Comparison of ENCODE assay signal across 21 cellular contexts in genomic region chr5:37005252-37005651, GRCh38.
DNase-seq lines count a peak whose midpoint lies in the region; TF ChIP-seq lines count a peak whose summit lies in the region.
"Had no signal": no experiment of that assay in that cellular context is flagged by ENCODE, and none has a peak within 500 bp of the region (broad histone marks: within the 10 kb centered on the region; RNA-seq: fewer than 3 reads in every experiment).

No MANE protein-coding gene starts in this region.

- 0 out of 2 replicates have a peak overlapping the region, but pooled peaks have one; percentile 6 for H2AFZ ChIP-seq in MM.1S (ENCODE audit: low read length)

- H3K4me3 Mint-ChIP-seq in CD8-positive, alpha-beta memory T cell: no peak overlapping the region
- H3K4me3 Mint-ChIP-seq: activated CD8-positive, alpha-beta T cell treated with anti-CD3 and anti-CD28 coated beads, Interleukin-2, amount 10 ng/mL, durations not matched to agents 7 days and 5 days; activated naive CD8-positive, alpha-beta T cell; naive thymus-derived CD8-positive, alpha-beta T cell had no signal

- H3K79me2 ChIP-seq in MM.1S (ENCODE audit: low read length): no peaks in the 10 kb centered on the region

- peak overlapping the region; percentile 46; the same call in 1 of the 2 replicates for H3K27ac ChIP-seq in MM.1S (ENCODE audit: low read length)
- H3K27ac ChIP-seq in CD8-positive, alpha-beta memory T cell (ENCODE audit: low read depth, low read length): no peak overlapping the region
- H3K27ac ChIP-seq: BLaER1 treated with 17β-estradiol and CSF1 and Interleukin-3, amounts not matched to agents 10 nM and 100 nM; KMS-11; psoas muscle; SJCRH30; spleen; testis had no signal

- no peaks in the 10 kb centered on the region for H3K9me3 ChIP-seq in MM.1S (replicated peaks; ENCODE audit: insufficient read depth, low read length)
- H3K9me3 ChIP-seq in CD8-positive, alpha-beta memory T cell (ENCODE audit: low read length): no peaks in the 10 kb centered on the region
- H3K9me3 ChIP-seq: BLaER1 treated with 17β-estradiol and CSF1 and Interleukin-3, amounts not matched to agents 10 nM and 100 nM; psoas muscle; SJCRH30; spleen; testis had no signal

- H3K9me2 ChIP-seq in MM.1S (replicated peaks; ENCODE audit: insufficient read depth, low read length): no peaks in the 10 kb centered on the region

- CTCF ChIA-PET in CD8-positive, alpha-beta memory T cell (lab: Charles Lee): interaction anchor here (2.0 kb wide), 1 partner anchor 13 kb away, joined by 7 read pairs; no protein-coding TSS in a partner anchor

- peak overlapping the region; percentile 25; the same call in 1 of the 2 replicates for H3K4me3 ChIP-seq in MM.1S (ENCODE audit: low read length)
- no peak overlapping the region for H3K4me3 ChIP-seq in CD8-positive, alpha-beta memory T cell (ENCODE audit: low read length)
- H3K4me3 ChIP-seq: BLaER1 treated with 17β-estradiol and CSF1 and Interleukin-3, amounts not matched to agents 10 nM and 100 nM; lung; psoas muscle; SJCRH30; spleen; testis had no signal

- H3K9me3 Mint-ChIP-seq in CD8-positive, alpha-beta memory T cell: no peaks in the 10 kb centered on the region
- H3K9me3 Mint-ChIP-seq: naive thymus-derived CD8-positive, alpha-beta T cell had no signal

- POLR2A ChIA-PET in CD8-positive, alpha-beta memory T cell (lab: Charles Lee): interaction anchor here (0.6 kb wide), 1 partner anchor 740 kb away, joined by 3 read pairs; no protein-coding TSS in a partner anchor

- DNase-seq in Daoy (ENCODE audit: low read depth): peak; percentile 1
- DNase-seq in MM.1S: peak; percentile 11
- DNase-seq in dedifferentiated amniotic fluid mesenchymal stem cell (ENCODE audit: extremely low spot score): peak; percentile 22
- peak; percentile 22 for DNase-seq in non-pigmented ciliary epithelial cell (ENCODE audit: low read depth)
- no peak for DNase-seq in NCI-H82 (lab: John Stamatoyannopoulos, UW)
- no peak for DNase-seq in activated gamma-delta T cell treated with Interleukin-2 at 50 U/mL for 16 hours
- DNase-seq in NCI-H510A treated with DMSO at 0.1 percent for 48 hours (lab: John Stamatoyannopoulos, UW): no peak
- DNase-seq in CD8-positive, alpha-beta memory T cell: no peak
- DNase-seq: activated CD4-positive, CD25-positive, alpha-beta regulatory T cell; activated CD8-positive, alpha-beta T cell treated with anti-CD3 and anti-CD28 coated beads, Interleukin-2, amount 10 ng/mL, durations not matched to agents 7 days and 5 days; activated T-cell treated with anti-CD3 and anti-CD28 coated beads, Interleukin-2, amount 50 U/mL, for 48 hours; NCI-H1105; psoas muscle; spleen; testis had no signal

- H4K20me1 ChIP-seq in MM.1S (ENCODE audit: insufficient read depth, low read length): no peaks in the 10 kb centered on the region

- H3K9ac ChIP-seq in MM.1S (ENCODE audit: low read length): peak overlapping the region; percentile 15; the same call in 1 of the 2 replicates
- H3K9ac ChIP-seq: BLaER1 treated with 17β-estradiol and CSF1 and Interleukin-3, amounts not matched to agents 10 nM and 100 nM; KMS-11 had no signal

- H3K27ac Mint-ChIP-seq in CD8-positive, alpha-beta memory T cell: no peak overlapping the region
- H3K27ac Mint-ChIP-seq: activated CD8-positive, alpha-beta T cell treated with anti-CD3 and anti-CD28 coated beads, Interleukin-2, amount 10 ng/mL, durations not matched to agents 7 days and 5 days; activated naive CD8-positive, alpha-beta T cell had no signal

- peak overlapping the region; percentile 81 for H3K4me2 ChIP-seq in MM.1S (ENCODE audit: low read depth, low read length)
- H3K4me2 ChIP-seq: BLaER1 treated with 17β-estradiol and CSF1 and Interleukin-3, amounts not matched to agents 10 nM and 100 nM had no signal

- peaks cover 8% of the 10 kb centered on the region for H3F3A ChIP-seq in MM.1S (ENCODE audit: insufficient read depth, low read length)

- H3K27me3 Mint-ChIP-seq in CD8-positive, alpha-beta memory T cell: no peaks in the 10 kb centered on the region
- H3K27me3 Mint-ChIP-seq: activated naive CD8-positive, alpha-beta T cell; naive thymus-derived CD8-positive, alpha-beta T cell had no signal

- peaks cover 12% of the 10 kb centered on the region for H3K4me1 ChIP-seq in MM.1S (ENCODE audit: low read length)
- H3K4me1 ChIP-seq in CD8-positive, alpha-beta memory T cell (ENCODE audit: insufficient read depth, low read length): no peaks in the 10 kb centered on the region
- H3K4me1 ChIP-seq: BLaER1 treated with 17β-estradiol and CSF1 and Interleukin-3, amounts not matched to agents 10 nM and 100 nM; psoas muscle; SJCRH30; spleen; testis had no signal

- TF ChIP-seq CTCF in MM.1S (IDR thresholded peaks at IDR 0.05; ENCODE audit: low read length): no peak

- no peaks in the 10 kb centered on the region; the same call in 1 of the 2 replicates for H3K36me3 ChIP-seq in MM.1S (replicated peaks; ENCODE audit: insufficient read depth, low read length)
- H3K36me3 ChIP-seq in CD8-positive, alpha-beta memory T cell (ENCODE audit: insufficient read depth, low read length): peaks cover 33% of the 10 kb centered on the region

- no peaks in the 10 kb centered on the region for H3K4me1 Mint-ChIP-seq in CD8-positive, alpha-beta memory T cell
- H3K4me1 Mint-ChIP-seq: naive thymus-derived CD8-positive, alpha-beta T cell had no signal

- no peaks in the 10 kb centered on the region for H3K27me3 ChIP-seq in MM.1S (replicated peaks; ENCODE audit: insufficient read depth, low read length)
- no peaks in the 10 kb centered on the region for H3K27me3 ChIP-seq in CD8-positive, alpha-beta memory T cell (ENCODE audit: insufficient read depth, low read length, poor library complexity, severe bottlenecking)
- H3K27me3 ChIP-seq: BLaER1 treated with 17β-estradiol and CSF1 and Interleukin-3, amounts not matched to agents 10 nM and 100 nM; SJCRH30; spleen; testis had no signal

- H3K36me3 Mint-ChIP-seq in CD8-positive, alpha-beta memory T cell: peaks cover 4 to 77% (median 14%) of the 10 kb centered on the region in 3 donors
- H3K36me3 Mint-ChIP-seq: activated naive CD8-positive, alpha-beta T cell had no signal

Comparison
In these comparisons a context has a peak if more than half of its experiments do, and no peak if none do; other contexts are left out.
1. DNase-seq: peak in Daoy (single experiment), MM.1S (single experiment), dedifferentiated amniotic fluid mesenchymal stem cell (single experiment) and non-pigmented ciliary epithelial cell (single experiment); none in NCI-H82 (single experiment), activated gamma-delta T cell treated with Interleukin-2 at 50 U/mL for 16 hours (single experiment), NCI-H510A treated with DMSO at 0.1 percent for 48 hours (single experiment) and CD8-positive, alpha-beta memory T cell (0 of 5).